Comparison of ENCODE assay signal across 17 cellular contexts in genomic region chr1:110734146-110734680, GRCh38.
A peak's percentile ranks its signal among the peaks of the same experiment; 100 is the strongest.
DNase-seq lines count a peak whose midpoint lies in the region; ATAC-seq and TF ChIP-seq lines count a peak whose summit lies in the region.
"Had no signal": no experiment of that assay in that cellular context is flagged by ENCODE, and none has a peak within 500 bp of the region (broad histone marks: within the 10 kb centered on the region; RNA-seq: fewer than 3 reads in every experiment).

No MANE protein-coding gene starts in this region.

- ATAC-seq in GM18519 (IDR thresholded peaks at IDR 0.05; ENCODE audit: low FRiP score, unreplicated experiment) (no peak), GM18520 (IDR thresholded peaks at IDR 0.05; ENCODE audit: unreplicated experiment) (no peak)
- ATAC-seq: HepG2 had no signal

- TF ChIP-seq POLR2A in erythroblast (IDR thresholded peaks at IDR 0.05; ENCODE audit: low read length) = no peak

- peak; percentile 72 for DNase-seq in Ammon's horn (ENCODE audit: low spot score)
- peak; percentile 87 for DNase-seq in NCI-H1092 treated with DMSO at 0.1 percent for 48 hours (lab: John Stamatoyannopoulos, UW)
- peak; percentile 33 for DNase-seq in NCI-H2171 (lab: John Stamatoyannopoulos, UW)
- DNase-seq in NCI-H748 treated with DMSO at 0.1 percent for 48 hours (lab: John Stamatoyannopoulos, UW) = peak; percentile 48
- DNase-seq in T1000 (lab: John Stamatoyannopoulos, UW) = no peak
- DNase-seq in erythroblast (lab: John Stamatoyannopoulos, UW) = no peak
- DNase-seq: AML-193; CD4-positive, alpha-beta T cell; GF-D8; MG63; NCI-H1436 treated with DMSO at 0.1 percent for 48 hours; NCI-H510A; RPMI8226; SW 1271 had no signal

Comparison
In these comparisons a context has a peak if more than half of its experiments do, and no peak if none do; other contexts are left out.
1. DNase-seq: peak in Ammon's horn (single experiment), NCI-H1092 treated with DMSO at 0.1 percent for 48 hours (single experiment), NCI-H2171 (single experiment) and NCI-H748 treated with DMSO at 0.1 percent for 48 hours (single experiment); none in T1000 (single experiment) and erythroblast (0 of 2).